14 cellular contexts compared by ENCODE assay signal in the genomic region with DNA sequence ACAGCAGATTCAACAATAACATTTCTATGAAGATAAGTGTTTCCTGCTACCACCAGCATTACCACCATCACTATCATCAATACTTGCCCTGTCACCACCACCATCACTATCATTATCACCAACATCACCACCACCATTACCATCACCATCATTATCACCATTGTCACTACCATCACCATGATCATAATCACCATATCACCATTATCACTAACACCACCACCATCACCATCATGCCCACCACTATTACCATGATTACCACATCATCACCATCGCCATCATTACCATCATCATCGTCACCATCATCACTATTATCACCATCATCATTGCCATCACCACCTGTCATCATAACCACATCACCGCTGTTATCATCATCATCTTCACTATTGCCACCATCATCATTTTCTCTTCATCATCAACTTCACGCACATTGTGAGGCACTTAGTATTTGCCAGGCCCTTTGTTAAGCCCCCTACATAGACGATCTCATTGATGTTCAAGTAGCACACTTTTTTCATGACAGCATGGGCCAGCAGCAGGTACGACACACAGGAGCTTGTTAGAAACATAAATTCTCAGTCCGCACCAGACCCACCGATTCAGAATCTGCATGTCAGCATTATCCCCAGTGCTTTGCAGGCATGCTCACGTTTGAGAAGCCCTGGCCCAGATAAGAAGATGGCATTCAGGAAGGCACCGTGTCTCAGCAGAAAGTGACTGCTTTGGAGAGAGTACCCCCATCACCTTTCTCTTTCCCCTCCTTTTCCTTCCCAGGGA.
"Had no signal": no experiment of that assay in that cellular context is flagged by ENCODE, and none has a peak within 500 bp of the region (broad histone marks: within the 10 kb centered on the region; RNA-seq: fewer than 3 reads in every experiment).

No MANE protein-coding gene starts in this region.

- H3K4me3 ChIP-seq: cardiac muscle cell, heart left ventricle, sigmoid colon, thoracic aorta had no signal

- H3K36me3 ChIP-seq: cardiac muscle cell, heart left ventricle, sigmoid colon, thoracic aorta had no signal

- H3K27ac ChIP-seq: cardiac muscle cell, heart left ventricle, sigmoid colon, thoracic aorta had no signal

- H3K27me3 ChIP-seq: cardiac muscle cell, sigmoid colon had no signal

- H3K9me3 ChIP-seq: heart left ventricle, sigmoid colon, thoracic aorta had no signal

- FAIRE-seq: colon, frontal cortex had no signal

- H3K4me1 ChIP-seq: sigmoid colon had no signal

- DNase-seq: activated CD4-positive, alpha-beta memory T cell treated with anti-CD3 and anti-CD28 coated beads for 36 hours; activated gamma-delta T cell; activated naive CD8-positive, alpha-beta T cell treated with anti-CD3 and anti-CD28 coated beads, Interleukin-2, amount 10 ng/mL, durations not matched to agents 7 days and 5 days; activated T-cell treated with anti-CD3 and anti-CD28 coated beads, Interleukin-2, amount 50 U/mL, for 48 hours; aorta; heart left ventricle; left colon; sigmoid colon; stimulated activated CD4-positive, alpha-beta T cell treated with anti-CD3 and anti-CD28 coated beads, Interleukin-4, amount 100 ng/mL, for 1 hour; stimulated activated CD8-positive, alpha-beta memory T cell treated with anti-CD3 and anti-CD28 coated beads, Interleukin-4, amount 100 ng/mL, for 48 hours had no signal

- ATAC-seq: heart left ventricle, left colon had no signal
